In genomic region chr16:85635545-85636140, GRCh38 we compare ENCODE assay signal across 30 cellular contexts. TPM values are rescaled to one million over a fixed set of nuclear protein-coding genes. Genes with fewer than 3 reads are reported as not detected.
DNase-seq lines count a peak whose midpoint lies in the region; ATAC-seq, FAIRE-seq and TF ChIP-seq lines count a peak whose summit lies in the region.
"Had no signal": no experiment of that assay in that cellular context is flagged by ENCODE, and none has a peak within 500 bp of the region (broad histone marks: within the 10 kb centered on the region; RNA-seq: fewer than 3 reads in every experiment).

No MANE protein-coding gene starts in this region.

- ATAC-seq in right lobe of liver (peak; percentile 22 to 62 (median 42)), GM19463 (IDR thresholded peaks at IDR 0.05; ENCODE audit: unreplicated experiment) (no peak)
- ATAC-seq: activated T-helper 17 cell treated with anti-CD3 and anti-CD28 coated beads, Interleukin-2, amount 50 U/mL, for 72 hours; stimulated activated memory B cell treated with anti-CD40 and anti-IgM and Interleukin-4, amounts not matched to agents 10 μg/mL and 1 μg/mL and 100 μg/mL, for 72 hours had no signal

- DNase-seq in bronchial epithelial cell (ENCODE audit: low read depth) (peak; percentile 68), right lobe of liver (peak in 1 of 3 donors; percentile 71), Peyer's patch (no peak), occipital lobe (lab: John Stamatoyannopoulos, UW) (no peak), A673 (ENCODE audit: low spot score) (no peak)
- DNase-seq: activated CD4-positive, alpha-beta T cell treated with anti-CD3 and anti-CD28 coated beads, Interleukin-2, amount 50 U/mL, for 4 hours; activated CD8-positive, alpha-beta memory T cell treated with anti-CD3 and anti-CD28 coated beads, Interleukin-2, amount 50 U/mL, for 4 hours; anterior cingulate cortex; C1 segment of cervical spinal cord; cerebellar nuclear complex; dorsolateral prefrontal cortex; foreskin fibroblast; mesendoderm; NCI-H1048; NCI-H1930; NCI-H774; nucleus accumbens; stimulated activated CD4-positive, alpha-beta T cell treated with anti-CD3 and anti-CD28 coated beads, Interleukin-2, amount 100 ng/mL, for 48 hours; T-helper 9 cell; uterus had no signal

- no TSS peak for BruUV-seq in A673 (replicated peaks; lab: Mats Ljungman, UMichigan)

- peaks cover 0 to 82% of the 10 kb centered on the region in 2 experiments; a peak in 1 of 3 replicates for H3K36me3 ChIP-seq in HEK293 (ENCODE audit: control insufficient read depth in 2 of 2, insufficient read depth in 1 of 2, low read length in 2 of 2)
- H3K36me3 ChIP-seq in bronchial epithelial cell (ENCODE audit: control insufficient read depth, insufficient read depth, low read length): peaks cover 2% of the 10 kb centered on the region
- H3K36me3 ChIP-seq in right lobe of liver: no peaks in the 10 kb centered on the region
- H3K36me3 ChIP-seq in Peyer's patch: peaks cover 0 to 22% (median 0%) of the 10 kb centered on the region in 3 donors
- no peaks in the 10 kb centered on the region for H3K36me3 ChIP-seq in A673 (ENCODE audit: insufficient read depth, low read length, poor library complexity, severe bottlenecking)
- H3K36me3 ChIP-seq: uterus had no signal

- POLR2A ChIA-PET in HEK293 (lab: Yijun Ruan, JAX): no interaction called here
- POLR2A ChIA-PET in A673 (lab: Charles Lee; ENCODE audit: low non-redundant PET): no interaction called here

- 33% methylated on average over 2 of the region's 26 CpGs for whole genome bisulfite sequencing in right lobe of liver (ENCODE audit: insufficient coverage, low coverage, low lambda C conversion rate, missing lambda C conversion rate)

- H3K27ac ChIP-seq in C4-2B (peak overlapping the region; percentile 16), HEK293 (ENCODE audit: extremely low read depth, low read depth, low read length) (no peak overlapping the region), right lobe of liver (no peak overlapping the region), Peyer's patch (no peak overlapping the region), A673 (ENCODE audit: low read depth, low read length, poor library complexity, severe bottlenecking) (no peak overlapping the region)
- H3K27ac ChIP-seq: dorsolateral prefrontal cortex, suprapubic skin, uterus had no signal

- no peaks in the 10 kb centered on the region for H3K27me3 ChIP-seq in bronchial epithelial cell (ENCODE audit: control insufficient read depth, insufficient read depth, low read length)
- H3K27me3 ChIP-seq in right lobe of liver: no peaks in the 10 kb centered on the region
- no peaks in the 10 kb centered on the region for H3K27me3 ChIP-seq in Peyer's patch
- no peaks in the 10 kb centered on the region for H3K27me3 ChIP-seq in A673 (replicated peaks; ENCODE audit: insufficient read depth, low read depth, low read length, poor library complexity)
- H3K27me3 ChIP-seq: dorsolateral prefrontal cortex, suprapubic skin, uterus had no signal

- TF ChIP-seq CTCF in C4-2B (conservative IDR thresholded peaks at IDR 0.05) (no peak), HEK293 (tag by site-specific recombination; IDR thresholded peaks at IDR 0.05) (no peak), bronchial epithelial cell (IDR thresholded peaks at IDR 0.05; ENCODE audit: insufficient read depth, low read length, severe bottlenecking) (no peak), right lobe of liver (IDR thresholded peaks at IDR 0.05) (no peak), Peyer's patch (IDR thresholded peaks at IDR 0.05) (no peak), A673 (conservative IDR thresholded peaks at IDR 0.05; ENCODE audit: low read depth, low read length) (no peak)

- TF ChIP-seq POLR2A in right lobe of liver (IDR thresholded peaks at IDR 0.05) (no peak), Peyer's patch (IDR thresholded peaks at IDR 0.05) (no peak)

- CTCF ChIA-PET in HEK293 (lab: Yijun Ruan, JAX) (interaction anchor here (1.5 kb wide), 1 partner anchor 20 kb away, joined by 7 read pairs; no protein-coding TSS in a partner anchor), A673 (lab: Charles Lee) (interaction anchor here (1.3 kb wide), 1 partner anchor 19 kb away, joined by 5 read pairs; no protein-coding TSS in a partner anchor)

- no peaks in the 10 kb centered on the region for H3K4me1 ChIP-seq in HEK293 (ENCODE audit: control insufficient read depth, insufficient read depth, low read length)
- peaks cover 0 to 25% (median 2%) of the 10 kb centered on the region in 4 donors for H3K4me1 ChIP-seq in right lobe of liver
- peaks cover 0 to 3% (median 0%) of the 10 kb centered on the region in 4 donors for H3K4me1 ChIP-seq in Peyer's patch
- peaks cover 29% of the 10 kb centered on the region for H3K4me1 ChIP-seq in A673 (ENCODE audit: insufficient read depth, low read length, poor library complexity, severe bottlenecking)
- H3K4me1 ChIP-seq: uterus had no signal

- intact Hi-C loops in right lobe of liver (cut with DNase I): no loop called here
- intact Hi-C loops in A673 (cut with micrococcal nuclease; ENCODE audit: unreplicated experiment): no loop called here

- peak; percentile 28 for FAIRE-seq in bronchial epithelial cell (lab: Jason Lieb, UNC)
- FAIRE-seq: G401.6, GM18507 had no signal

- H3K9me3 ChIP-seq in HEK293 (ENCODE audit: control insufficient read depth, insufficient read depth, low read depth, low read length): no peaks in the 10 kb centered on the region
- no peaks in the 10 kb centered on the region for H3K9me3 ChIP-seq in right lobe of liver
- H3K9me3 ChIP-seq in Peyer's patch: no peaks in the 10 kb centered on the region
- H3K9me3 ChIP-seq in A673 (ENCODE audit: low read depth, low read length, poor library complexity, severe bottlenecking): no peaks in the 10 kb centered on the region
- H3K9me3 ChIP-seq: suprapubic skin, uterus had no signal

- H3K4me3 ChIP-seq in HEK293 (ENCODE audit: low read depth, low read length) (no peak overlapping the region), bronchial epithelial cell (ENCODE audit: low read depth, low read length) (no peak overlapping the region), right lobe of liver (no peak overlapping the region), Peyer's patch (no peak overlapping the region), A673 (ENCODE audit: low read depth, low read length, poor library complexity, severe bottlenecking) (no peak overlapping the region)
- H3K4me3 ChIP-seq: dorsolateral prefrontal cortex, GM23338, smooth muscle cell, suprapubic skin, uterus had no signal

TF ChIP-seq in HEK293, 187 proteins besides CTCF, POLR2A, EP300 and RAD21:
- TF ChIP-seq ZIC2 (tag by site-specific recombination; IDR thresholded peaks at IDR 0.05) (peak; percentile 85), ZNF660 (tag by site-specific recombination; IDR thresholded peaks at IDR 0.05) (no peak), ZNF837 (tag by site-specific recombination; IDR thresholded peaks at IDR 0.05) (no peak)
TF ChIP-seq in HEK293: peak in this region for 1.

RNA-seq across cellular contexts. Expression of gene GSE1, which starts 22.5 kb away (rescaled TPM):
- total RNA-seq in bronchial epithelial cell (12.9 and 25.5 TPM in 2 replicates), right lobe of liver (10 to 100 TPM; 30.0 to 48.0 (median 38.8) TPM), Peyer's patch (100 to 1,000 TPM in 3 of 4 donors, 10 to 100 TPM in 1; 79.7 to 196 (median 143) TPM), occipital lobe (18.4 TPM), A673 (2021) (64.2 and 72.4 TPM in 2 replicates)

RNA-seq across cellular contexts. Expression of gene GINS2, which starts 53.1 kb away (rescaled TPM):
- total RNA-seq in bronchial epithelial cell: 0.26 and 2.0 TPM in 2 replicates
- total RNA-seq in right lobe of liver: 1 to 10 TPM in 4 of 6 experiments, under 1 TPM in 2; 0.49 to 4.7 (median 1.3) TPM
- 10 to 100 TPM in 1 of 4 donors, 1 to 10 TPM in 3; 2.9 to 10.7 (median 5.2) TPM for total RNA-seq in Peyer's patch
- total RNA-seq in occipital lobe: 4.2 TPM
- total RNA-seq in A673 (2021): 70.5 and 71.9 TPM in 2 replicates
